Comparison of ENCODE assay signal across 16 cellular contexts in genomic region chr13:114153485-114154080, GRCh38. TPM values are rescaled to one million over a fixed set of nuclear protein-coding genes. Genes with fewer than 3 reads are reported as not detected.
DNase-seq lines count a peak whose midpoint lies in the region; ATAC-seq and TF ChIP-seq lines count a peak whose summit lies in the region.
"Had no signal": no experiment of that assay in that cellular context is flagged by ENCODE, and none has a peak within 500 bp of the region (broad histone marks: within the 10 kb centered on the region; RNA-seq: fewer than 3 reads in every experiment).

No MANE protein-coding gene starts in this region.

- intact Hi-C loops in CD4-positive, alpha-beta T cell (cut with DNase I, micrococcal nuclease), result no loop called here
- intact Hi-C loops in activated T-helper 1 cell treated with anti-CD3 and anti-CD28 coated beads, Interleukin-12 subunit alpha, Interleukin-12 subunit beta, Interleukin-2, Interleukin-4 antibody, amounts not matched to agents 30 ng/mL and 10 ng/mL and 1 ng/mL, durations not matched to agents 14 hours and 24 hours and 36 hours (cut with micrococcal nuclease), result loop anchor here (2.0 kb wide), 1 partner anchor 13 kb away; no protein-coding TSS in a partner anchor
- intact Hi-C loops in naive thymus-derived CD4-positive, alpha-beta T cell (cut with micrococcal nuclease), result no loop called here

- no peaks in the 10 kb centered on the region for H3K9me3 ChIP-seq in BLaER1
- H3K9me3 ChIP-seq in CD4-positive, alpha-beta T cell (ENCODE audit: control insufficient read depth, low read length), result no peaks in the 10 kb centered on the region
- H3K9me3 ChIP-seq in naive thymus-derived CD4-positive, alpha-beta T cell (ENCODE audit: control insufficient read depth in 2 of 3, low read length in 3 of 3), result no peaks in the 10 kb centered on the region
- H3K9me3 ChIP-seq: esophagus muscularis mucosa, spleen had no signal

- peaks cover 14% of the 10 kb centered on the region for H3K36me3 Mint-ChIP-seq in CD4-positive, alpha-beta T cell (ENCODE audit: low read depth)
- H3K36me3 Mint-ChIP-seq in activated T-helper 1 cell treated with anti-CD3 and anti-CD28 coated beads, Interleukin-12 subunit alpha, Interleukin-12 subunit beta, Interleukin-2, Interleukin-4 antibody, amounts not matched to agents 30 ng/mL and 10 ng/mL and 1 ng/mL, durations not matched to agents 14 hours and 24 hours and 36 hours (ENCODE audit: low read depth), result peaks cover 12% of the 10 kb centered on the region
- peaks cover 0 to 23% (median 0%) of the 10 kb centered on the region in 5 donors for H3K36me3 Mint-ChIP-seq in naive thymus-derived CD4-positive, alpha-beta T cell

- CTCF ChIA-PET in CD4-positive, alpha-beta T cell (lab: Charles Lee), result no interaction called here
- CTCF ChIA-PET in naive thymus-derived CD4-positive, alpha-beta T cell (lab: Charles Lee), result no interaction called here

- H3K27me3 Mint-ChIP-seq in CD4-positive, alpha-beta T cell, result no peaks in the 10 kb centered on the region
- H3K27me3 Mint-ChIP-seq in activated T-helper 1 cell treated with anti-CD3 and anti-CD28 coated beads, Interleukin-12 subunit alpha, Interleukin-12 subunit beta, Interleukin-2, Interleukin-4 antibody, amounts not matched to agents 30 ng/mL and 10 ng/mL and 1 ng/mL, durations not matched to agents 14 hours and 24 hours and 36 hours (ENCODE audit: insufficient read depth), result no peaks in the 10 kb centered on the region
- H3K27me3 Mint-ChIP-seq in naive thymus-derived CD4-positive, alpha-beta T cell, result peaks cover 0 to 13% (median 0%) of the 10 kb centered on the region in 5 donors

- no peaks in the 10 kb centered on the region for H3K36me3 ChIP-seq in BLaER1
- H3K36me3 ChIP-seq in naive thymus-derived CD4-positive, alpha-beta T cell (ENCODE audit: control insufficient read depth in 2 of 3, insufficient read depth in 3 of 3, low read length in 3 of 3), result no peaks in the 10 kb centered on the region
- H3K36me3 ChIP-seq: esophagus muscularis mucosa, spleen had no signal

- TF ChIP-seq CTCF in CD4-positive, alpha-beta T cell (IDR thresholded peaks at IDR 0.05), result peak; percentile 9

- peak overlapping the region; percentile 76 for H3K27ac ChIP-seq in BLaER1
- H3K27ac ChIP-seq in CD4-positive, alpha-beta T cell (ENCODE audit: low read depth, low read length), result no peak overlapping the region
- H3K27ac ChIP-seq in naive thymus-derived CD4-positive, alpha-beta T cell (ENCODE audit: low read depth, low read length), result peak overlapping the region; percentile 62
- H3K27ac ChIP-seq: esophagus muscularis mucosa, GM23248 had no signal

- H3K27me3 ChIP-seq in BLaER1, result no peaks in the 10 kb centered on the region
- no peaks in the 10 kb centered on the region for H3K27me3 ChIP-seq in CD4-positive, alpha-beta T cell (ENCODE audit: control insufficient read depth, insufficient read depth, low read length)
- no peaks in the 10 kb centered on the region for H3K27me3 ChIP-seq in naive thymus-derived CD4-positive, alpha-beta T cell (ENCODE audit: control insufficient read depth in 2 of 2, insufficient read depth in 2 of 2, low read length in 2 of 2)
- H3K27me3 ChIP-seq: esophagus muscularis mucosa, spleen had no signal

- no peaks in the 10 kb centered on the region for H3K9me3 Mint-ChIP-seq in CD4-positive, alpha-beta T cell
- peaks cover 6% of the 10 kb centered on the region for H3K9me3 Mint-ChIP-seq in activated T-helper 1 cell treated with anti-CD3 and anti-CD28 coated beads, Interleukin-12 subunit alpha, Interleukin-12 subunit beta, Interleukin-2, Interleukin-4 antibody, amounts not matched to agents 30 ng/mL and 10 ng/mL and 1 ng/mL, durations not matched to agents 14 hours and 24 hours and 36 hours
- H3K9me3 Mint-ChIP-seq in naive thymus-derived CD4-positive, alpha-beta T cell, result peaks cover 0 to 8% (median 3%) of the 10 kb centered on the region in 11 donors

- H3K4me3 ChIP-seq in BLaER1, result peak overlapping the region; percentile 50; the same call in 1 of the 2 replicates
- H3K4me3 ChIP-seq in naive thymus-derived CD4-positive, alpha-beta T cell (ENCODE audit: low read length), result no peak overlapping the region
- H3K4me3 ChIP-seq: esophagus muscularis mucosa, GM23248, spleen had no signal

- POLR2A ChIA-PET in CD4-positive, alpha-beta T cell (lab: Charles Lee), result interaction anchor here (1.6 to 2.9 kb wide), 2 partner anchors 11 to 66 kb away, joined by 3 to 24 read pairs; no protein-coding TSS in a partner anchor
- POLR2A ChIA-PET in naive thymus-derived CD4-positive, alpha-beta T cell (lab: Charles Lee), result interaction anchor here (0.7 to 4.0 kb wide), 2 partner anchors 9 to 10 kb away, joined by 4 to 57 read pairs; no protein-coding TSS in a partner anchor

- H3K4me2 ChIP-seq in BLaER1, result peak overlapping the region; percentile 94

- H3K4me1 Mint-ChIP-seq in CD4-positive, alpha-beta T cell (ENCODE audit: low read depth), result peaks cover 86% of the 10 kb centered on the region
- H3K4me1 Mint-ChIP-seq in activated T-helper 1 cell treated with anti-CD3 and anti-CD28 coated beads, Interleukin-12 subunit alpha, Interleukin-12 subunit beta, Interleukin-2, Interleukin-4 antibody, amounts not matched to agents 30 ng/mL and 10 ng/mL and 1 ng/mL, durations not matched to agents 14 hours and 24 hours and 36 hours (ENCODE audit: low read depth), result peaks cover 82% of the 10 kb centered on the region
- peaks cover 65 to 87% (median 83%) of the 10 kb centered on the region in 7 donors for H3K4me1 Mint-ChIP-seq in naive thymus-derived CD4-positive, alpha-beta T cell

- peaks cover 62% of the 10 kb centered on the region for H3K4me1 ChIP-seq in BLaER1
- H3K4me1 ChIP-seq in naive thymus-derived CD4-positive, alpha-beta T cell (ENCODE audit: control insufficient read depth in 2 of 2, insufficient read depth in 2 of 2, low read length in 2 of 2), result peaks cover 66 to 79% of the 10 kb centered on the region in 2 donors

- no peaks in the 10 kb centered on the region for H4K20me1 ChIP-seq in BLaER1

- peak overlapping the region; percentile 73 for H3K9ac ChIP-seq in BLaER1
- H3K9ac ChIP-seq: GM23248 had no signal

- ATAC-seq in CD4-positive, alpha-beta T cell (ENCODE audit: poor library complexity), result no peak
- ATAC-seq in naive thymus-derived CD4-positive, alpha-beta T cell, result no peak
- no peak for ATAC-seq in GM19351 (IDR thresholded peaks at IDR 0.05; ENCODE audit: unreplicated experiment)

- H3K27ac Mint-ChIP-seq in CD4-positive, alpha-beta T cell, result peak overlapping the region; percentile 95
- peak overlapping the region; percentile 27 for H3K27ac Mint-ChIP-seq in activated T-helper 1 cell treated with anti-CD3 and anti-CD28 coated beads, Interleukin-12 subunit alpha, Interleukin-12 subunit beta, Interleukin-2, Interleukin-4 antibody, amounts not matched to agents 30 ng/mL and 10 ng/mL and 1 ng/mL, durations not matched to agents 14 hours and 24 hours and 36 hours
- H3K27ac Mint-ChIP-seq in naive thymus-derived CD4-positive, alpha-beta T cell, result peak overlapping the region; percentile 85 to 100 (median 100)

- DNase-seq in CD4-positive, alpha-beta T cell, result no peak
- DNase-seq in activated T-helper 1 cell treated with anti-CD3 and anti-CD28 coated beads, Interleukin-12 subunit alpha, Interleukin-12 subunit beta, Interleukin-2, Interleukin-4 antibody, amounts not matched to agents 30 ng/mL and 10 ng/mL and 1 ng/mL, durations not matched to agents 14 hours and 24 hours and 36 hours (ENCODE audit: low spot score), result no peak
- no peak for DNase-seq in naive thymus-derived CD4-positive, alpha-beta T cell
- DNase-seq in hepatic stellate cell (ENCODE audit: low spot score), result no peak
- no peak for DNase-seq in NCI-H1417 (lab: John Stamatoyannopoulos, UW)
- DNase-seq: activated CD4-positive, alpha-beta T cell treated with anti-CD3 and anti-CD28 coated beads, Interleukin-2, amount 50 U/mL, for 4 hours; cerebellar nuclear complex; effector CD8-positive, alpha-beta T cell; NCI-H526 treated with DMSO at 0.1 percent for 48 hours; spleen had no signal

- peak overlapping the region; percentile 70 for H3K4me3 Mint-ChIP-seq in CD4-positive, alpha-beta T cell
- peak overlapping the region; percentile 23 for H3K4me3 Mint-ChIP-seq in activated T-helper 1 cell treated with anti-CD3 and anti-CD28 coated beads, Interleukin-12 subunit alpha, Interleukin-12 subunit beta, Interleukin-2, Interleukin-4 antibody, amounts not matched to agents 30 ng/mL and 10 ng/mL and 1 ng/mL, durations not matched to agents 14 hours and 24 hours and 36 hours
- H3K4me3 Mint-ChIP-seq in naive thymus-derived CD4-positive, alpha-beta T cell, result peak overlapping the region in 9 of 10 donors; percentile 24 to 74 (median 45)

RNA-seq across cellular contexts. Expression of gene RASA3, which starts 21.2 kb away (rescaled TPM):
- total RNA-seq in CD4-positive, alpha-beta T cell, result 100 to 1,000 TPM; 181 to 184 TPM
- 22.9 and 23.5 TPM in 2 replicates for total RNA-seq in activated T-helper 1 cell treated with anti-CD3 and anti-CD28 coated beads, Interleukin-12 subunit alpha, Interleukin-12 subunit beta, Interleukin-2, Interleukin-4 antibody, amounts not matched to agents 30 ng/mL and 10 ng/mL and 1 ng/mL, durations not matched to agents 14 hours and 24 hours and 36 hours
- total RNA-seq in naive thymus-derived CD4-positive, alpha-beta T cell, result 100 to 1,000 TPM; 110 to 227 (median 199) TPM
- 100 to 1,000 TPM; 109 to 195 TPM for polyA plus RNA-seq in naive thymus-derived CD4-positive, alpha-beta T cell

RNA-seq across cellular contexts. Expression of gene CFAP97D2, which starts 25.5 kb away (rescaled TPM):
- under 1 TPM; 0.47 to 0.52 TPM for total RNA-seq in CD4-positive, alpha-beta T cell
- total RNA-seq in activated T-helper 1 cell treated with anti-CD3 and anti-CD28 coated beads, Interleukin-12 subunit alpha, Interleukin-12 subunit beta, Interleukin-2, Interleukin-4 antibody, amounts not matched to agents 30 ng/mL and 10 ng/mL and 1 ng/mL, durations not matched to agents 14 hours and 24 hours and 36 hours, result not detected in 2 replicates
- 1 to 10 TPM in 1 of 5 experiments, under 1 TPM in 1, not detected in 3; 0.27 to 1.1 TPM for total RNA-seq in naive thymus-derived CD4-positive, alpha-beta T cell
- under 1 TPM in 1 of 2 donors, not detected in 1; 0.33 TPM for polyA plus RNA-seq in naive thymus-derived CD4-positive, alpha-beta T cell
- total RNA-seq: esophagus muscularis mucosa, G401, GM23248, renal cortical epithelial cell, spleen had no signal
- polyA plus RNA-seq: GM23248 had no signal

Comparison
In these comparisons a context has a peak if more than half of its experiments do, and no peak if none do; other contexts are left out.
1. H3K27ac Mint-ChIP-seq: peak in every context shown above with its lines; median percentile 100 in naive thymus-derived CD4-positive, alpha-beta T cell; 95 in CD4-positive, alpha-beta T cell; 27 in activated T-helper 1 cell treated with anti-CD3 and anti-CD28 coated beads, Interleukin-12 subunit alpha, Interleukin-12 subunit beta, Interleukin-2, Interleukin-4 antibody, amounts not matched to agents 30 ng/mL and 10 ng/mL and 1 ng/mL, durations not matched to agents 14 hours and 24 hours and 36 hours.